8 cellular contexts compared by ENCODE assay signal in the genomic region with DNA sequence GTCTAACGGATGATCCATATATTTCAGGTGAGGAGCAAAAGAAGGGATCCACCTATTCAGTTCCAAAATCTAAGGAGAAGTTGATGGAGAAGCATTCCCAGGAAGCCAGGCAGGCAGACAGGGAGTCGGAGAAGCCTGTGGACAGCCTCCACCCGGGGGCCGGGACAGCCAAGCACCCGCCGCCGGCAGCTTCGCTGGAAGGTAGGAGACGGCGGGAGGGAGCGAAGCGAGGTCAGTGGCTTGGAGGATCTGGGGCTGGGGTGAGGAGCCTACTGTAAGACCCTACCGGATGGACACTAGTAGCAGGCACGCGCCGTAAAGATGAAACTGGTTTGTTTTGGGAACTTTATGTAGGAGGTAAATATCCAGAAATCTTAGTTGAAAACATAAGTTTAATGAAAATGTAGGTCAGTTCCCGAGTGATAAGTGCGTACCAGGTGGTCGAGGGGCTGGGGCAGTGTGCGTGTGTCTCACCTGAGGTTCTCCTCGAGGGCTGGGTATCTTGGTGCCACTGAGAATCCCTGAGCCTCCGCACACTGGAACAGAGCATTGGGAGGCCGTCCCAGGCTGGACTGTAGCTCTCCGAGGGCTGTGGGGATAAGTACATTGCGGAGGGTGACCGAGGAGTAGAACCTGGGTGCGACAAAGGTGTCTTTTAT. TPM values are rescaled to one million over a fixed set of nuclear protein-coding genes. Genes with fewer than 3 reads are reported as not detected.
DNase-seq lines count a peak whose midpoint lies in the region; ATAC-seq and TF ChIP-seq lines count a peak whose summit lies in the region.

No MANE protein-coding gene starts in this region.

- H4K20me1 ChIP-seq in fibroblast of lung (ENCODE audit: control insufficient read depth, extremely low read depth, insufficient read depth, low read length) = no peaks in the 10 kb centered on the region

- peaks cover 6% of the 10 kb centered on the region; the same call in 1 of the 2 replicates for H3K36me3 ChIP-seq in ACC112 (ENCODE audit: insufficient read depth, low read length)
- peaks cover 2% of the 10 kb centered on the region for H3K36me3 ChIP-seq in fibroblast of lung (ENCODE audit: control insufficient read depth, insufficient read depth, low read length)

- H3K27ac ChIP-seq in ACC112 (ENCODE audit: low read depth, low read length) (peak overlapping the region; percentile 73), fibroblast of lung (ENCODE audit: insufficient read depth, low read length) (peak overlapping the region; percentile 91)

- peak overlapping the region; percentile 88 for H3K27ac Mint-ChIP-seq in T-helper 2 cell treated with Interferon-gamma antibody and Interleukin-4, amounts not matched to agents 5 μg/mL and 100 μg/mL, for 36 hours

- H3K27me3 ChIP-seq in ACC112 (ENCODE audit: insufficient read depth, low read length) = no peaks in the 10 kb centered on the region
- H3K27me3 ChIP-seq in fibroblast of lung (ENCODE audit: control insufficient read depth, insufficient read depth, low read length) = no peaks in the 10 kb centered on the region

- no peaks in the 10 kb centered on the region for H3K27me3 Mint-ChIP-seq in T-helper 2 cell treated with Interferon-gamma antibody and Interleukin-4, amounts not matched to agents 5 μg/mL and 100 μg/mL, for 36 hours (ENCODE audit: low read depth)

- TF ChIP-seq CTCF in fibroblast of lung (conservative IDR thresholded peaks at IDR 0.05 in 1 of 2, IDR thresholded peaks at IDR 0.05 in 1 of 2; ENCODE audit: low read depth in 1 of 2, low read length in 2 of 2) (no peak), omental fat pad (IDR thresholded peaks at IDR 0.05) (no peak)

- H3K4me3 Mint-ChIP-seq in T-helper 2 cell treated with Interferon-gamma antibody and Interleukin-4, amounts not matched to agents 5 μg/mL and 100 μg/mL, for 36 hours = peak overlapping the region; percentile 87

- H3K9ac ChIP-seq in fibroblast of lung (ENCODE audit: insufficient read depth, low read length) = peak overlapping the region; percentile 95

- DNase-seq in GM19238 (ENCODE audit: insufficient read length, low spot score) (peak; percentile 53), fibroblast of lung (ENCODE audit: low read depth in 2 of 2) (no peak), omental fat pad (ENCODE audit: low spot score) (no peak), HPDE6-E6E7 (ENCODE audit: extremely low spot score) (no peak)
- no peak for DNase-seq in T-helper 2 cell treated with Interferon-gamma antibody and Interleukin-4, amounts not matched to agents 5 μg/mL and 100 μg/mL, for 36 hours (ENCODE audit: low spot score)

- ATAC-seq in omental fat pad (ENCODE audit: low FRiP score) (peak; percentile 3), GM18907 (IDR thresholded peaks at IDR 0.05; ENCODE audit: unreplicated experiment) (no peak), HG02884 (IDR thresholded peaks at IDR 0.05; ENCODE audit: unreplicated experiment) (no peak)

- no peaks in the 10 kb centered on the region for H3K9me3 Mint-ChIP-seq in T-helper 2 cell treated with Interferon-gamma antibody and Interleukin-4, amounts not matched to agents 5 μg/mL and 100 μg/mL, for 36 hours

- no peaks in the 10 kb centered on the region for H3K9me3 ChIP-seq in fibroblast of lung (ENCODE audit: control insufficient read depth, insufficient read depth, low read depth, low read length)

- H3K4me2 ChIP-seq in fibroblast of lung (ENCODE audit: extremely low read depth, insufficient read depth, low read length) = peak overlapping the region; percentile 83

- H3K36me3 Mint-ChIP-seq in T-helper 2 cell treated with Interferon-gamma antibody and Interleukin-4, amounts not matched to agents 5 μg/mL and 100 μg/mL, for 36 hours (ENCODE audit: low read depth) = peaks cover 46% of the 10 kb centered on the region

- H3K4me3 ChIP-seq in ACC112 (ENCODE audit: low read depth, low read length) = peak overlapping the region; percentile 98
- H3K4me3 ChIP-seq in fibroblast of lung (replicated peaks in 1 of 4; ENCODE audit: control extremely low read depth in 1 of 4, insufficient read depth in 1 of 4, low read depth in 3 of 4, low read length in 4 of 4) = peak overlapping the region; percentile 70 to 92 (median 81)

- peaks cover 30% of the 10 kb centered on the region for H3K4me1 Mint-ChIP-seq in T-helper 2 cell treated with Interferon-gamma antibody and Interleukin-4, amounts not matched to agents 5 μg/mL and 100 μg/mL, for 36 hours (ENCODE audit: low read depth)

- H3K79me2 ChIP-seq in ACC112 (ENCODE audit: control insufficient read depth, insufficient read depth, low read length, unreplicated experiment) (peaks cover 64% of the 10 kb centered on the region), fibroblast of lung (ENCODE audit: control insufficient read depth, insufficient read depth, low read length) (peaks cover 46% of the 10 kb centered on the region)

- peaks cover 6% of the 10 kb centered on the region for H3K4me1 ChIP-seq in ACC112 (ENCODE audit: control insufficient read depth, insufficient read depth, low read length, unreplicated experiment)
- H3K4me1 ChIP-seq in fibroblast of lung (ENCODE audit: control insufficient read depth, extremely low read depth, insufficient read depth, low read length) = peaks cover 4% of the 10 kb centered on the region

- peak overlapping the region; percentile 97 for H2AFZ ChIP-seq in ACC112 (ENCODE audit: low read length, unreplicated experiment)
- H2AFZ ChIP-seq in fibroblast of lung (ENCODE audit: low read length) = peak overlapping the region; percentile 91

RNA-seq across cellular contexts. Expression of gene SPATA33, which starts 0.7 kb away (rescaled TPM):
- total RNA-seq in fibroblast of lung (1.5 and 2.0 TPM in 2 replicates), omental fat pad (1 to 10 TPM; 1.8 to 7.1 (median 4.3) TPM)
- polyA plus RNA-seq in fibroblast of lung = 2.8 and 5.2 TPM in 2 replicates
- polyA plus RNA-seq in fibroblast of lung (2012) = 3.3 and 6.9 TPM in 2 replicates
- polyA minus RNA-seq in fibroblast of lung (ENCODE audit: low replicate concordance) = 1.0 and 4.3 TPM in 2 replicates

RNA-seq across cellular contexts. Expression of gene CHMP1A, which starts 0.8 kb away (rescaled TPM):
- total RNA-seq in fibroblast of lung (60.9 and 66.2 TPM in 2 replicates), omental fat pad (10 to 100 TPM; 45.7 to 78.1 (median 67.7) TPM)
- 61.0 and 65.3 TPM in 2 replicates for polyA plus RNA-seq in fibroblast of lung
- 67.5 and 85.5 TPM in 2 replicates for polyA plus RNA-seq in fibroblast of lung (2012)
- polyA minus RNA-seq in fibroblast of lung (ENCODE audit: low replicate concordance) = 102 and 107 TPM in 2 replicates

RNA-seq across cellular contexts. Expression of gene CDK10, which starts 28.1 kb away (rescaled TPM):
- total RNA-seq in fibroblast of lung (37.5 and 41.9 TPM in 2 replicates), omental fat pad (10 to 100 TPM; 32.1 to 46.8 (median 38.3) TPM)
- 22.9 and 27.3 TPM in 2 replicates for polyA plus RNA-seq in fibroblast of lung
- 78.2 and 95.2 TPM in 2 replicates for polyA plus RNA-seq in fibroblast of lung (2012)
- 22.6 and 25.1 TPM in 2 replicates for polyA minus RNA-seq in fibroblast of lung (ENCODE audit: low replicate concordance)

RNA-seq across cellular contexts. Expression of gene SPATA2L, which starts 43.2 kb away (rescaled TPM):
- total RNA-seq in fibroblast of lung (7.3 and 10.3 TPM in 2 replicates), omental fat pad (10 to 100 TPM in 2 of 4 donors, 1 to 10 TPM in 2; 8.1 to 28.0 (median 17.3) TPM)
- 1.7 and 1.8 TPM in 2 replicates for polyA plus RNA-seq in fibroblast of lung
- polyA plus RNA-seq in fibroblast of lung (2012) = 2.9 and 4.8 TPM in 2 replicates
- 3.4 and 6.4 TPM in 2 replicates for polyA minus RNA-seq in fibroblast of lung (ENCODE audit: low replicate concordance)

RNA-seq across cellular contexts. Expression of gene DPEP1, which starts 44.9 kb away (rescaled TPM):
- total RNA-seq in fibroblast of lung (under 0.01 and 0.17 TPM in 2 replicates), omental fat pad (1 to 10 TPM in 1 of 4 donors, not detected in 3; 1.1 TPM)
- polyA plus RNA-seq in fibroblast of lung = not detected in 2 replicates
- polyA plus RNA-seq in fibroblast of lung (2012) = not detected in 2 replicates
- polyA minus RNA-seq in fibroblast of lung (ENCODE audit: low replicate concordance) = not detected in 2 replicates
